9 cellular contexts compared by ENCODE assay signal in genomic region chr12:52865090-52865944, GRCh38. TPM values are rescaled to one million over a fixed set of nuclear protein-coding genes. Genes with fewer than 3 reads are reported as not detected.
DNase-seq lines count a peak whose midpoint lies in the region; ATAC-seq, FAIRE-seq and TF ChIP-seq lines count a peak whose summit lies in the region.
"Had no signal": no experiment of that assay in that cellular context is flagged by ENCODE, and none has a peak within 500 bp of the region (broad histone marks: within the 10 kb centered on the region; RNA-seq: fewer than 3 reads in every experiment).

No MANE protein-coding gene starts in this region.

- no peak for ATAC-seq in HG03196 (IDR thresholded peaks at IDR 0.05; ENCODE audit: unreplicated experiment)
- no peak for ATAC-seq in HG03139 (IDR thresholded peaks at IDR 0.05; ENCODE audit: unreplicated experiment)

- H3K4me1 ChIP-seq in small intestine (ENCODE audit: control insufficient read depth in 2 of 2, insufficient read depth in 1 of 2, low read depth in 1 of 2, low read length in 1 of 2), result peaks cover under 1 to 2% of the 10 kb centered on the region in 2 donors

- H3K27me3 ChIP-seq in small intestine (ENCODE audit: control insufficient read depth in 2 of 2, insufficient read depth in 2 of 2, low read length in 2 of 2), result no peaks in the 10 kb centered on the region

- H3K36me3 ChIP-seq in small intestine (ENCODE audit: control insufficient read depth in 2 of 2, insufficient read depth in 2 of 2, low read length in 2 of 2), result no peaks in the 10 kb centered on the region

- H3K9me3 ChIP-seq in small intestine (ENCODE audit: control insufficient read depth, low read depth), result no peaks in the 10 kb centered on the region

- DNase-seq in AG20443 (ENCODE audit: low spot score) (peak; percentile 90), GM13977 (ENCODE audit: low spot score) (peak; percentile 62), NCI-H345 treated with DMSO at 0.1 percent for 48 hours (lab: John Stamatoyannopoulos, UW; ENCODE audit: unreplicated experiment) (peak; percentile 62), amygdala (lab: John Stamatoyannopoulos, UW) (peak in 30 of 56 donors; percentile 5 to 57 (median 24)), hippocampal formation (lab: John Stamatoyannopoulos, UW) (peak; percentile 10 to 17), small intestine (peak; percentile 84)

- no peak overlapping the region for H3K27ac ChIP-seq in small intestine (ENCODE audit: low read depth in 1 of 2, low read length in 1 of 2)

- FAIRE-seq in small intestine (lab: Jason Lieb, UNC), result no peak
- FAIRE-seq: islet of Langerhans had no signal

- in situ Hi-C loops in GM13977 (cut with MboI; ENCODE audit: low pct_unique_long_range_greater_than_20kb, low sequenced_read_pairs, unreplicated experiment), result no loop called here

- no peak overlapping the region for H3K4me3 ChIP-seq in small intestine (ENCODE audit: low read depth in 1 of 2, low read length in 2 of 2)

- peak; percentile 66 for TF ChIP-seq CTCF in GM13977 (IDR thresholded peaks at IDR 0.05; ENCODE audit: extremely low read depth, insufficient read depth, missing control alignments)

- WGBS in small intestine, 3 donors, result 47 to 58% (median 50%) methylated on average over 10 of the region's 10 CpGs

RNA-seq across cellular contexts. Expression of gene KRT78, which starts 16.5 kb away (rescaled TPM):
- 1 to 10 TPM in 1 of 3 donors, under 1 TPM in 2; 0.30 to 1.8 (median 0.54) TPM for polyA plus RNA-seq in small intestine

RNA-seq across cellular contexts. Expression of gene KRT79, which starts 31.2 kb away (rescaled TPM):
- under 1 TPM in 1 of 3 donors, not detected in 2; 0.31 TPM for polyA plus RNA-seq in small intestine

RNA-seq across cellular contexts. Expression of gene KRT8, which starts 39.6 kb away (rescaled TPM):
- polyA plus RNA-seq in small intestine, result 1,000 to 10,000 TPM; 2,417 to 3,002 (median 2,429) TPM

RNA-seq across cellular contexts. Expression of gene KRT4, which starts 51.4 kb away (rescaled TPM):
- 10 to 100 TPM in 1 of 3 donors, 1 to 10 TPM in 2; 1.2 to 12.3 (median 7.6) TPM for polyA plus RNA-seq in small intestine

Comparison
In these comparisons a context has a peak if more than half of its experiments do, and no peak if none do; other contexts are left out.
1. DNase-seq: peak in every context shown above with its lines; median percentile 90 in AG20443; 84 in small intestine; 62 in GM13977; 62 in NCI-H345 treated with DMSO at 0.1 percent for 48 hours; 24 in amygdala; 14 in hippocampal formation.